In the genomic region with DNA sequence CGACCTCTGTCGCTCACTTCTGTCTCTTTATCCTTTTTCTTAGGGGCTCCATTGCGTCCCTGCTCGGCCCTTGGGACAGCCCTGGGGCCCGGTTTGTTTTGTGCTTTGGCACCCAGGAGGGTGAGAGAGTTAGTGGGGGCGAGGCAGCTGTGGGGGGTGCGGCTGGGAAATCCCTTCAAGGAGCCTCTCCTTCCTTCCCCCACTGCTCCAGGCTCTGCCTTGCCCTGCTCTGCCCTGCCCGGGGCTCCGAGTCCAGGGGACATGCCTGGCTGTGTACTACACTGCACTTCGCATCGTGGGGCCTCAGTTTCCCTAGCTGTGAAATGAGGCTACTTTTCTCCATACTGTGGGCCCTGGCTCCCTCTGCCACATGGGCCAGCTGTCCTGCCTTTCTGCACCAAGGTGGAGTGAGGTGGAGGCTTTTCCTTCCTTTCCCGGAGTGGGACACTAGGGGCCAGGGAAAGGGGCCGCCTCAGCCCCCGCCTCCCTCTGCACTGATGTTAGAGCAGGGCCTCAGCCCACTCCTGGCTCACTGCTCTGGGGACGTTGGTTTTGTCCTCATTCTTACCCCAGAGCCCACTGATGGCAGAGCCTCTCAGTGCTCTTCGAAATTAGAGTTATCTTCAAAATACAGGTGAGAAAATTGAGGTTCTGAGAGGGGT, we compare ENCODE assay signal across 1 cellular context.
TF ChIP-seq lines count a peak whose summit lies in the region.

No MANE protein-coding gene starts in this region.

TF ChIP-seq in HEK293, 187 proteins besides CTCF, POLR2A, EP300 and RAD21 (continued from another document):
- TF ChIP-seq ZIC2 (tag by site-specific recombination; IDR thresholded peaks at IDR 0.05) (peak; percentile 21; the same call in 1 of the 2 replicates), ZNF768 (tag by site-specific recombination; IDR thresholded peaks at IDR 0.05) (no peak), SP7 (tag by site-specific recombination; IDR thresholded peaks at IDR 0.05) (no peak), ZNF398 (tag by site-specific recombination; IDR thresholded peaks at IDR 0.05) (peak; percentile 92), ZBTB26 (tag by site-specific recombination; optimal IDR thresholded peaks at IDR 0.05) (no peak), PATZ1 (tag by site-specific recombination; IDR thresholded peaks at IDR 0.05) (peak; percentile 18), ZNF133 (tag by site-specific recombination; IDR thresholded peaks at IDR 0.05) (no peak), ZSCAN16 (tag by site-specific recombination; IDR thresholded peaks at IDR 0.05) (no peak), ZNF121 (tag by site-specific recombination; IDR thresholded peaks at IDR 0.05) (no peak), ZFHX2 (tag by site-specific recombination; conservative IDR thresholded peaks at IDR 0.05) (peak; percentile 5; the same call in 1 of the 2 replicates), ZNF433 (tag by site-specific recombination; IDR thresholded peaks at IDR 0.05; ENCODE audit: low read depth) (no peak), KLF17 (tag by site-specific recombination; IDR thresholded peaks at IDR 0.05) (peak; percentile 8; the same call in 1 of the 2 replicates), ZBTB6 (tag by site-specific recombination; IDR thresholded peaks at IDR 0.05) (no peak), SP3 (tag by site-specific recombination; IDR thresholded peaks at IDR 0.05) (no peak), ZSCAN23 (tag by site-specific recombination; IDR thresholded peaks at IDR 0.05) (no peak)
- TF ChIP-seq, protein P1, sequence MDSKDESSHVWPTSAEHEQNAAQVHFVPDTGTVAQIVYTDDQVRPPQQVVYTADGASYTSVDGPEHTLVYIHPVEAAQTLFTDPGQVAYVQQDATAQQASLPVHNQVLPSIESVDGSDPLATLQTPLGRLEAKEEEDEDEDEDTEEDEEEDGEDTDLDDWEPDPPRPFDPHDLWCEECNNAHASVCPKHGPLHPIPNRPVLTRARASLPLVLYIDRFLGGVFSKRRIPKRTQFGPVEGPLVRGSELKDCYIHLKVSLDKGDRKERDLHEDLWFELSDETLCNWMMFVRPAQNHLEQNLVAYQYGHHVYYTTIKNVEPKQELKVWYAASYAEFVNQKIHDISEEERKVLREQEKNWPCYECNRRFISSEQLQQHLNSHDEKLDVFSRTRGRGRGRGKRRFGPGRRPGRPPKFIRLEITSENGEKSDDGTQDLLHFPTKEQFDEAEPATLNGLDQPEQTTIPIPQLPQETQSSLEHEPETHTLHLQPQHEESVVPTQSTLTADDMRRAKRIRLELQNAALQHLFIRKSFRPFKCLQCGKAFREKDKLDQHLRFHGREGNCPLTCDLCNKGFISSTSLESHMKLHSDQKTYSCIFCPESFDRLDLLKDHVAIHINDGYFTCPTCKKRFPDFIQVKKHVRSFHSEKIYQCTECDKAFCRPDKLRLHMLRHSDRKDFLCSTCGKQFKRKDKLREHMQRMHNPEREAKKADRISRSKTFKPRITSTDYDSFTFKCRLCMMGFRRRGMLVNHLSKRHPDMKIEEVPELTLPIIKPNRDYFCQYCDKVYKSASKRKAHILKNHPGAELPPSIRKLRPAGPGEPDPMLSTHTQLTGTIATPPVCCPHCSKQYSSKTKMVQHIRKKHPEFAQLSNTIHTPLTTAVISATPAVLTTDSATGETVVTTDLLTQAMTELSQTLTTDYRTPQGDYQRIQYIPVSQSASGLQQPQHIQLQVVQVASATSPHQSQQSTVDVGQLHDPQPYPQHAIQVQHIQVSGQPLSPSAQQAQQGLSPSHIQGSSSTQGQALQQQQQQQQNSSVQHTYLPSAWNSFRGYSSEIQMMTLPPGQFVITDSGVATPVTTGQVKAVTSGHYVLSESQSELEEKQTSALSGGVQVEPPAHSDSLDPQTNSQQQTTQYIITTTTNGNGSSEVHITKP (tag by site-specific recombination; IDR thresholded peaks at IDR 0.05): 0 out of 2 replicates have a peak, but pooled peaks have one; percentile 4
TF ChIP-seq in HEK293: peak in this region for 11.
